1 cellular context compared by ENCODE assay signal in the genomic region with DNA sequence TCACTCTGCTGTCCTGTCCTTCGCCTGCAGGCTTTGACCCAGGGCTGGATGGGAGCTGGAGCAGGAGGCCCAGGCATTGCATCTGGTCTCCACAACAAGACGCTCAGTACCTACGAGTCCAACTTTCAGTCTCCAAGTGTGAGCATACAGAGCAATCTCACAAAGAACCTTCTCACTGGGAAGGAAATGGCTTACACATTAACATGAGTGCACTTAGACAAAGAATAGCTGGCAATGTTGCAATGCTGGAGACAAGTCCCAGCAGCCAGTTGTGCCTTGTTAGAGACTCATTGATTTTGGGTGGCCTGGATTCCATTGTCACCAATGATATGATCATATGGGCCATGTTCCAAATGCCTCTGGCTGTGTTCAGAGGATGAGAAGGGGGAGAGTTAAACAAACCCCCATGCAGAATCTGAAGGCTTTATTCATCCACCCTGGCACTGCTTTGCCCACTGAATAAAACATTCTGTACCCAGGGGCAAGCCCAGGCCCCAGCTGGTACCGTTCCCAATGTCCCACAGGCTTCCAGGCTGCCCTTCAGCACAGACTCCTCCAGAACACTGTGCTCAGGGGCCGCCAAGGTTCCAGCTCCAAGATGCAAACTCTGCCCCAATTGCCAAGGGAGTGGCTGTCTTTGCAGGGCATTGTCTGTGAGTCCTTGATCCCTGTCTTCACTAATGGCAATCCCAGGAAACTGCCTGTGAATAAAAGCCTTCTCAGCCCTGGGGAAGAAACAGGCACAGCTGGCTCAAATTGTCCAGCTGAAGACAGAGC.
TF ChIP-seq lines count a peak whose summit lies in the region.

No MANE protein-coding gene starts in this region.

TF ChIP-seq in HepG2, 621 proteins besides CTCF, POLR2A, EP300 and RAD21 (continued from another document and continues in another):
- TF ChIP-seq GRHL1 (CRISPR knock-in tag; conservative IDR thresholded peaks at IDR 0.05) (no peak), MIXL1 (CRISPR knock-in tag; IDR thresholded peaks at IDR 0.05) (no peak), SOX13 (IDR thresholded peaks at IDR 0.05) (peak; percentile 78), SOX13 (CRISPR knock-in tag; conservative IDR thresholded peaks at IDR 0.05 in 1 of 2, IDR thresholded peaks at IDR 0.05 in 1 of 2) (peak in 1 of 2 experiments; percentile 95; a peak in 2 of 4 replicates), ZNF160 (CRISPR knock-in tag; IDR thresholded peaks at IDR 0.05) (no peak), AGO2 (optimal IDR thresholded peaks at IDR 0.05; ENCODE audit: low read depth, low read length) (no peak), MAF1 (CRISPR knock-in tag; IDR thresholded peaks at IDR 0.05; ENCODE audit: borderline replicate concordance) (no peak), TBX3 (IDR thresholded peaks at IDR 0.05; ENCODE audit: borderline replicate concordance) (no peak), TFDP2 (CRISPR knock-in tag; IDR thresholded peaks at IDR 0.05) (no peak), PCBP2 (optimal IDR thresholded peaks at IDR 0.05; ENCODE audit: low read depth, low read length, poor library complexity, severe bottlenecking) (no peak), CEBPB (IDR thresholded peaks at IDR 0.05; ENCODE audit: borderline replicate concordance, low read depth, low read length) (peak; percentile 86), KLF15 (CRISPR knock-in tag; IDR thresholded peaks at IDR 0.05; ENCODE audit: borderline replicate concordance) (no peak), PCBP1 (IDR thresholded peaks at IDR 0.05; ENCODE audit: borderline replicate concordance, low read depth, low read length) (no peak), ZC3H4 (CRISPR knock-in tag; IDR thresholded peaks at IDR 0.05; ENCODE audit: borderline replicate concordance) (no peak), TARDBP (CRISPR knock-in tag; IDR thresholded peaks at IDR 0.05) (peak; percentile 59; the same call in 1 of the 2 replicates), ZNF570 (CRISPR knock-in tag; IDR thresholded peaks at IDR 0.05; ENCODE audit: borderline replicate concordance) (no peak), ZNF788 (CRISPR knock-in tag; IDR thresholded peaks at IDR 0.05; ENCODE audit: borderline replicate concordance) (peak; percentile 47; the same call in 1 of the 2 replicates), POGK (CRISPR knock-in tag; conservative IDR thresholded peaks at IDR 0.05) (no peak), STAT6 (CRISPR knock-in tag; IDR thresholded peaks at IDR 0.05; ENCODE audit: borderline replicate concordance) (no peak), RFXANK (CRISPR knock-in tag; IDR thresholded peaks at IDR 0.05) (no peak), BRCA1 (CRISPR knock-in tag; IDR thresholded peaks at IDR 0.05) (no peak), TSC22D2 (CRISPR knock-in tag; IDR thresholded peaks at IDR 0.05; ENCODE audit: borderline replicate concordance) (no peak), ZNF121 (CRISPR knock-in tag; IDR thresholded peaks at IDR 0.05) (peak; percentile 87), MXI1 (IDR thresholded peaks at IDR 0.05; ENCODE audit: borderline replicate concordance, low read depth, low read length) (no peak), LCORL (IDR thresholded peaks at IDR 0.05) (0 out of 2 replicates have a peak, but pooled peaks have one; percentile 11), LCORL (CRISPR knock-in tag; IDR thresholded peaks at IDR 0.05) (no peak; the same call in 1 of the 2 replicates), POGZ (CRISPR knock-in tag; IDR thresholded peaks at IDR 0.05) (peak; percentile 48; the same call in 1 of the 2 replicates), ATF6 (CRISPR knock-in tag; conservative IDR thresholded peaks at IDR 0.05) (no peak), ZNF775 (CRISPR knock-in tag; IDR thresholded peaks at IDR 0.05; ENCODE audit: borderline replicate concordance) (no peak), RXRB (CRISPR knock-in tag; IDR thresholded peaks at IDR 0.05; ENCODE audit: borderline replicate concordance) (0 out of 2 replicates have a peak, but pooled peaks have one; percentile 13), ZNF431 (CRISPR knock-in tag; IDR thresholded peaks at IDR 0.05; ENCODE audit: borderline replicate concordance, low read depth) (no peak), GATAD1 (CRISPR knock-in tag; IDR thresholded peaks at IDR 0.05) (no peak), TGIF2 (CRISPR knock-in tag; IDR thresholded peaks at IDR 0.05) (no peak)
- TF ChIP-seq, protein P1, sequence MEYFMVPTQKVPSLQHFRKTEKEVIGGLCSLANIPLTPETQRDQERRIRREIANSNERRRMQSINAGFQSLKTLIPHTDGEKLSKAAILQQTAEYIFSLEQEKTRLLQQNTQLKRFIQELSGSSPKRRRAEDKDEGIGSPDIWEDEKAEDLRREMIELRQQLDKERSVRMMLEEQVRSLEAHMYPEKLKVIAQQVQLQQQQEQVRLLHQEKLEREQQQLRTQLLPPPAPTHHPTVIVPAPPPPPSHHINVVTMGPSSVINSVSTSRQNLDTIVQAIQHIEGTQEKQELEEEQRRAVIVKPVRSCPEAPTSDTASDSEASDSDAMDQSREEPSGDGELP (IDR thresholded peaks at IDR 0.05; ENCODE audit: borderline replicate concordance, low read depth) = peak; percentile 21; the same call in 1 of the 2 replicates
- TF ChIP-seq, protein P2, sequence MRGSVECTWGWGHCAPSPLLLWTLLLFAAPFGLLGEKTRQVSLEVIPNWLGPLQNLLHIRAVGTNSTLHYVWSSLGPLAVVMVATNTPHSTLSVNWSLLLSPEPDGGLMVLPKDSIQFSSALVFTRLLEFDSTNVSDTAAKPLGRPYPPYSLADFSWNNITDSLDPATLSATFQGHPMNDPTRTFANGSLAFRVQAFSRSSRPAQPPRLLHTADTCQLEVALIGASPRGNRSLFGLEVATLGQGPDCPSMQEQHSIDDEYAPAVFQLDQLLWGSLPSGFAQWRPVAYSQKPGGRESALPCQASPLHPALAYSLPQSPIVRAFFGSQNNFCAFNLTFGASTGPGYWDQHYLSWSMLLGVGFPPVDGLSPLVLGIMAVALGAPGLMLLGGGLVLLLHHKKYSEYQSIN (CRISPR knock-in tag; IDR thresholded peaks at IDR 0.05; ENCODE audit: borderline replicate concordance) = no peak
- TF ChIP-seq, protein P3, sequence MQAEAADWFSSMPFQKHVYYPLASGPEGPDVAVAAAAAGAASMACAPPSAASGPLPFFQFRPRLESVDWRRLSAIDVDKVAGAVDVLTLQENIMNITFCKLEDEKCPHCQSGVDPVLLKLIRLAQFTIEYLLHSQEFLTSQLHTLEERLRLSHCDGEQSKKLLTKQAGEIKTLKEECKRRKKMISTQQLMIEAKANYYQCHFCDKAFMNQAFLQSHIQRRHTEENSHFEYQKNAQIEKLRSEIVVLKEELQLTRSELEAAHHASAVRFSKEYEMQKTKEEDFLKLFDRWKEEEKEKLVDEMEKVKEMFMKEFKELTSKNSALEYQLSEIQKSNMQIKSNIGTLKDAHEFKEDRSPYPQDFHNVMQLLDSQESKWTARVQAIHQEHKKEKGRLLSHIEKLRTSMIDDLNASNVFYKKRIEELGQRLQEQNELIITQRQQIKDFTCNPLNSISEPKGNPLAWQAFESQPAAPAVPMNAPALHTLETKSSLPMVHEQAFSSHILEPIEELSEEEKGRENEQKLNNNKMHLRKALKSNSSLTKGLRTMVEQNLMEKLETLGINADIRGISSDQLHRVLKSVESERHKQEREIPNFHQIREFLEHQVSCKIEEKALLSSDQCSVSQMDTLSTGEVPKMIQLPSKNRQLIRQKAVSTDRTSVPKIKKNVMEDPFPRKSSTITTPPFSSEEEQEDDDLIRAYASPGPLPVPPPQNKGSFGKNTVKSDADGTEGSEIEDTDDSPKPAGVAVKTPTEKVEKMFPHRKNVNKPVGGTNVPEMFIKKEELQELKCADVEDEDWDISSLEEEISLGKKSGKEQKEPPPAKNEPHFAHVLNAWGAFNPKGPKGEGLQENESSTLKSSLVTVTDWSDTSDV (CRISPR knock-in tag; IDR thresholded peaks at IDR 0.05) = no peak
- TF ChIP-seq, protein P4, sequence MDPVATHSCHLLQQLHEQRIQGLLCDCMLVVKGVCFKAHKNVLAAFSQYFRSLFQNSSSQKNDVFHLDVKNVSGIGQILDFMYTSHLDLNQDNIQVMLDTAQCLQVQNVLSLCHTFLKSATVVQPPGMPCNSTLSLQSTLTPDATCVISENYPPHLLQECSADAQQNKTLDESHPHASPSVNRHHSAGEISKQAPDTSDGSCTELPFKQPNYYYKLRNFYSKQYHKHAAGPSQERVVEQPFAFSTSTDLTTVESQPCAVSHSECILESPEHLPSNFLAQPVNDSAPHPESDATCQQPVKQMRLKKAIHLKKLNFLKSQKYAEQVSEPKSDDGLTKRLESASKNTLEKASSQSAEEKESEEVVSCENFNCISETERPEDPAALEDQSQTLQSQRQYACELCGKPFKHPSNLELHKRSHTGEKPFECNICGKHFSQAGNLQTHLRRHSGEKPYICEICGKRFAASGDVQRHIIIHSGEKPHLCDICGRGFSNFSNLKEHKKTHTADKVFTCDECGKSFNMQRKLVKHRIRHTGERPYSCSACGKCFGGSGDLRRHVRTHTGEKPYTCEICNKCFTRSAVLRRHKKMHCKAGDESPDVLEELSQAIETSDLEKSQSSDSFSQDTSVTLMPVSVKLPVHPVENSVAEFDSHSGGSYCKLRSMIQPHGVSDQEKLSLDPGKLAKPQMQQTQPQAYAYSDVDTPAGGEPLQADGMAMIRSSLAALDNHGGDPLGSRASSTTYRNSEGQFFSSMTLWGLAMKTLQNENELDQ (CRISPR knock-in tag; IDR thresholded peaks at IDR 0.05; ENCODE audit: borderline replicate concordance) = no peak
